ENCODE assay signal across 8 cellular contexts in the genomic region with DNA sequence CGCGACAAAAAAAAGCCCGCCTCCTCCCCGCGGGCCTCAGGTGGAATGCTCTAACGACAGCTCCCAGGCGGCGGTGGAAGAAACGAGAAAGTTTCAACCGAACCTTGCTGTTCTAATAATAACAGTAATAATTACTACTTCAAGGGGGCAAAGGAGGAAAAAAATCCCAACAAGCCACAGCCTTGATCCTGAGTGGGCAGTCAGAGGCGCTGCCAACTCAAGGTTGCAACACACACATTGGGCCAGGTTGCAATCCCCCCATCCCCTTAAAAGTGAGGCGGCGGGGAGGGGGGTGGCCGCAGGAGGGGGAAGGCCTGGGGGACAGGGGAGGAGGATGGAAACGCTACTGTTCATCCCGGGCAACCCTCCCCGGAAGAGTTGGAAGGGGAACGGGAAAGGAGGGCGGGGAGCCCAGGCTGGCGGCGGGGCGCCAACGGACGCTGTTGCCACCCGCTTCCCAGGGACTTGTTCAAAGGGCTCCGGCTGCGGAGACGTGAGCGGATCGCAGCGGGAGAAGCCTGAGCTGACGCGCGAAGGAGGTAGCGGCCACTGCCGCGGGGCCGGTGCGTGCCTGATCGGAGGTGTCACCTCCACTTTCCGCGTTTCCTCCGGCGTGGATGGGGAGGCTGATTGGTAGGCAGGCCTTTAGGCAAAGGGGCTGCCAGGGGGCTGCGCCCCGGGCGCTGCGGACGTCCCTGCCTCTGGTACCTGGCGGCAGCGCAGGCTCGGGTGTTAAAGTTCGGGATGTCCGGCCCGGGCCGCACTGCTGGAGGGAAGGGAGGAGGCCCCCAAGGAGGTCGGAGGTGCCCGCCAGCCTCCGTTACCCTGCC.
DNase-seq lines count a peak whose midpoint lies in the region; TF ChIP-seq lines count a peak whose summit lies in the region.

No MANE protein-coding gene starts in this region.

- H3K9me3 ChIP-seq in HUES6 (ENCODE audit: control insufficient read depth, insufficient read depth, low read depth, low read length), result no peaks in the 10 kb centered on the region

- H3K36me3 ChIP-seq in HUES6 (ENCODE audit: control insufficient read depth, insufficient read depth, low read length), result no peaks in the 10 kb centered on the region

- no peak for TF ChIP-seq CTCF in astrocyte of the cerebellum (IDR thresholded peaks at IDR 0.05; ENCODE audit: low read depth, low read length, missing control alignments)

- H3K4me1 Mint-ChIP-seq in T-helper 1 cell treated with Interleukin-12 subunit alpha and Interleukin-12 subunit beta and Interleukin-4 antibody, amounts not matched to agents 30 μg/mL and 1 μg/mL, for 36 hours (ENCODE audit: low read depth), result peaks cover 57% of the 10 kb centered on the region

- peak; percentile 69 for DNase-seq in DMS53 (lab: John Stamatoyannopoulos, UW)
- no peak for DNase-seq in DMS53 treated with DMSO at 0.1 percent for 48 hours (lab: John Stamatoyannopoulos, UW; ENCODE audit: unreplicated experiment)
- DNase-seq in astrocyte of the cerebellum (ENCODE audit: low read depth), result no peak
- peak; percentile 55 to 58 for DNase-seq in hippocampal formation (lab: John Stamatoyannopoulos, UW)
- DNase-seq in putamen (ENCODE audit: low spot score), result peak; percentile 72
- no peak for DNase-seq in SHP77 treated with DMSO at 0.1 percent for 48 hours (lab: John Stamatoyannopoulos, UW)

- H3K27ac Mint-ChIP-seq in T-helper 1 cell treated with Interleukin-12 subunit alpha and Interleukin-12 subunit beta and Interleukin-4 antibody, amounts not matched to agents 30 μg/mL and 1 μg/mL, for 36 hours, result peak overlapping the region; percentile 100

- H3K9me3 Mint-ChIP-seq in T-helper 1 cell treated with Interleukin-12 subunit alpha and Interleukin-12 subunit beta and Interleukin-4 antibody, amounts not matched to agents 30 μg/mL and 1 μg/mL, for 36 hours, result no peaks in the 10 kb centered on the region

- H3K27ac ChIP-seq in HUES6 (ENCODE audit: low read depth, low read length), result no peak overlapping the region

- H3K4me3 Mint-ChIP-seq in T-helper 1 cell treated with Interleukin-12 subunit alpha and Interleukin-12 subunit beta and Interleukin-4 antibody, amounts not matched to agents 30 μg/mL and 1 μg/mL, for 36 hours, result peak overlapping the region; percentile 96

- peak overlapping the region; percentile 82 for H3K9ac ChIP-seq in HUES6 (ENCODE audit: low read length)

- H3K4me1 ChIP-seq in HUES6 (ENCODE audit: control insufficient read depth, insufficient read depth, low read length), result peaks cover 15% of the 10 kb centered on the region

- H3K27me3 Mint-ChIP-seq in T-helper 1 cell treated with Interleukin-12 subunit alpha and Interleukin-12 subunit beta and Interleukin-4 antibody, amounts not matched to agents 30 μg/mL and 1 μg/mL, for 36 hours (ENCODE audit: low read depth), result peaks cover 27% of the 10 kb centered on the region

- peaks cover 56% of the 10 kb centered on the region for H3K27me3 ChIP-seq in HUES6 (ENCODE audit: control insufficient read depth, insufficient read depth, low read length)

- H3K4me3 ChIP-seq in HUES6 (ENCODE audit: low read depth, low read length), result peak overlapping the region; percentile 85
- peak overlapping the region; percentile 81 for H3K4me3 ChIP-seq in astrocyte of the cerebellum (ENCODE audit: low read depth, low read length)

- H3K36me3 Mint-ChIP-seq in T-helper 1 cell treated with Interleukin-12 subunit alpha and Interleukin-12 subunit beta and Interleukin-4 antibody, amounts not matched to agents 30 μg/mL and 1 μg/mL, for 36 hours (ENCODE audit: low read depth), result peaks cover 8% of the 10 kb centered on the region

- in situ Hi-C loops in astrocyte of the cerebellum (cut with HindIII; ENCODE audit: low sequenced_read_pairs), result no loop called here

Comparison
In these comparisons a context has a peak if more than half of its experiments do, and no peak if none do; other contexts are left out.
1. DNase-seq: peak in DMS53 (single experiment), hippocampal formation (2 of 2) and putamen (single experiment); none in DMS53 treated with DMSO at 0.1 percent for 48 hours (single experiment), astrocyte of the cerebellum (single experiment) and SHP77 treated with DMSO at 0.1 percent for 48 hours (single experiment).